Comparison of ENCODE assay signal across 9 cellular contexts in the genomic region with DNA sequence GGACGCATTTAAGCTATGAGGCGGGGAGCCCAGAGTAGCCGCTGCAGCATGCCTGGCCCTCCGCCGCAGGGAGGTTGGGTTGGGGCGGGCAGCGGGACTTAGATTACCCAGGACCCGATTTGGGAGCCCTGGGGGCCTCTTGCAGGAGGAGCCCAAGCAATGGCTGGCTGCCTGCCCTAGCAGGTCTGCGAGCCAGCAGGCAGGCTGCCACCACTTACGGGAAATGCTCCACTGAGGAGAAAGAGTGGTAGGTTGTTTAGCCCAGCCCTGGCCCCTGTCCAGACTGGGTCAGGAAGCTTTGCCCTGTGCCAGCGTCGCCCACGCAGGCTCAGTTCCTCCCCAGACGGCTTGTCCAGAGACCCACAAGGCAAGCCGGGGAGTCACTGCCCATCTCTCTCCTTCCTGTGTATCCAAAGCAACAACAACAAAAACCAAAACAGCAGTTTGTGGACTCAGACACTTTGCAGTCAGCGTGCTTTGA. TPM values are rescaled to one million over a fixed set of nuclear protein-coding genes. Genes with fewer than 3 reads are reported as not detected.
DNase-seq lines count a peak whose midpoint lies in the region; ATAC-seq, FAIRE-seq and TF ChIP-seq lines count a peak whose summit lies in the region.
"Had no signal": no experiment of that assay in that cellular context is flagged by ENCODE, and none has a peak within 500 bp of the region (broad histone marks: within the 10 kb centered on the region; RNA-seq: fewer than 3 reads in every experiment).

No MANE protein-coding gene starts in this region.

- H3K27ac Mint-ChIP-seq in endothelial cell (ENCODE audit: unreplicated experiment) = peak overlapping the region; percentile 57

- peak; percentile 92 for DNase-seq in Ammon's horn (ENCODE audit: low spot score)
- peak; percentile 40 for DNase-seq in NCI-H69 (lab: John Stamatoyannopoulos, UW)
- no peak for DNase-seq in endothelial cell (ENCODE audit: low spot score)
- peak; percentile 49 for DNase-seq in middle frontal gyrus (ENCODE audit: extremely low spot score, low spot score)
- peak; percentile 82 for DNase-seq in urothelium cell line (ENCODE audit: low spot score)
- no peak for DNase-seq in activated T-cell treated with anti-CD3 and anti-CD28 coated beads, Interleukin-2, amount 50 U/mL, for 4 hours
- DNase-seq in DMS53 (lab: John Stamatoyannopoulos, UW) = no peak
- DNase-seq in activated T-cell treated with anti-CD3 and anti-CD28 coated beads, Interleukin-2, amount 50 U/mL, for 48 hours = no peak

- FAIRE-seq in urothelium cell line (lab: Jason Lieb, UNC) = no peak
- FAIRE-seq: TTC549 had no signal

- TF ChIP-seq CTCF in endothelial cell (IDR thresholded peaks at IDR 0.05; ENCODE audit: unreplicated experiment) = no peak

- no peak overlapping the region for H3K4me3 Mint-ChIP-seq in endothelial cell (ENCODE audit: unreplicated experiment)
- H3K4me3 Mint-ChIP-seq in activated T-cell treated with anti-CD3 and anti-CD28 coated beads, Interleukin-2, amount 50 U/mL, for 4 hours = no peak overlapping the region

- peaks cover 2% of the 10 kb centered on the region for H3K27me3 Mint-ChIP-seq in endothelial cell (ENCODE audit: unreplicated experiment)
- H3K27me3 Mint-ChIP-seq in activated T-cell treated with anti-CD3 and anti-CD28 coated beads, Interleukin-2, amount 50 U/mL, for 4 hours (ENCODE audit: low read depth) = no peaks in the 10 kb centered on the region

- H3K9me3 Mint-ChIP-seq in endothelial cell (ENCODE audit: unreplicated experiment) = no peaks in the 10 kb centered on the region
- no peaks in the 10 kb centered on the region for H3K9me3 Mint-ChIP-seq in activated T-cell treated with anti-CD3 and anti-CD28 coated beads, Interleukin-2, amount 50 U/mL, for 4 hours

- no peaks in the 10 kb centered on the region for H3K36me3 Mint-ChIP-seq in endothelial cell (ENCODE audit: low read depth, unreplicated experiment)
- H3K36me3 Mint-ChIP-seq in activated T-cell treated with anti-CD3 and anti-CD28 coated beads, Interleukin-2, amount 50 U/mL, for 4 hours (ENCODE audit: insufficient read depth) = no peaks in the 10 kb centered on the region

- ATAC-seq in activated T-cell treated with anti-CD3 and anti-CD28 coated beads, Interleukin-2, amount 50 U/mL, for 4 hours = no peak

- H3K4me1 Mint-ChIP-seq in endothelial cell (ENCODE audit: unreplicated experiment) = no peaks in the 10 kb centered on the region
- no peaks in the 10 kb centered on the region for H3K4me1 Mint-ChIP-seq in activated T-cell treated with anti-CD3 and anti-CD28 coated beads, Interleukin-2, amount 50 U/mL, for 4 hours (ENCODE audit: low read depth)

RNA-seq across cellular contexts. Expression of gene TVP23A, which starts 10.3 kb away (rescaled TPM):
- 7.8 TPM for total RNA-seq in endothelial cell (ENCODE audit: unreplicated experiment)
- total RNA-seq in activated T-cell treated with anti-CD3 and anti-CD28 coated beads, Interleukin-2, amount 50 U/mL, for 4 hours = under 1 TPM in 2 of 3 donors, not detected in 1; 0.11 to 0.14 TPM

RNA-seq across cellular contexts. Expression of gene CIITA, which starts 48.1 kb away (rescaled TPM):
- total RNA-seq in endothelial cell (ENCODE audit: unreplicated experiment) = 0.13 TPM
- 1 to 10 TPM; 2.4 to 3.6 (median 2.5) TPM for total RNA-seq in activated T-cell treated with anti-CD3 and anti-CD28 coated beads, Interleukin-2, amount 50 U/mL, for 4 hours

Comparison
In these comparisons a context has a peak if more than half of its experiments do, and no peak if none do; other contexts are left out.
1. DNase-seq: peak in Ammon's horn (single experiment), NCI-H69 (single experiment), middle frontal gyrus (single experiment) and urothelium cell line (single experiment); none in endothelial cell (single experiment), activated T-cell treated with anti-CD3 and anti-CD28 coated beads, Interleukin-2, amount 50 U/mL, for 4 hours (single experiment), DMS53 (single experiment) and activated T-cell treated with anti-CD3 and anti-CD28 coated beads, Interleukin-2, amount 50 U/mL, for 48 hours (0 of 2).